1 cellular context compared by ENCODE assay signal in genomic region chr10:100725041-100725440, GRCh38.
TF ChIP-seq lines count a peak whose summit lies in the region.

No MANE protein-coding gene starts in this region.

TF ChIP-seq in IMR-90, 13 proteins besides CTCF, POLR2A, EP300 and RAD21 (continued from another document):
- TF ChIP-seq MXI1 (IDR thresholded peaks at IDR 0.05; ENCODE audit: borderline replicate concordance, low read depth, low read length): no peak
- TF ChIP-seq SMC3 (IDR thresholded peaks at IDR 0.05; ENCODE audit: low read depth, low read length): no peak
- TF ChIP-seq USF2 (IDR thresholded peaks at IDR 0.05; ENCODE audit: low read depth, low read length): no peak
TF ChIP-seq in IMR-90: peak in this region for 0.
